13 cellular contexts compared by ENCODE assay signal in genomic region chr14:75165586-75166391, GRCh38. TPM values are rescaled to one million over a fixed set of nuclear protein-coding genes. Genes with fewer than 3 reads are reported as not detected.
DNase-seq lines count a peak whose midpoint lies in the region; ATAC-seq and TF ChIP-seq lines count a peak whose summit lies in the region.
"Had no signal": no experiment of that assay in that cellular context is flagged by ENCODE, and none has a peak within 500 bp of the region (broad histone marks: within the 10 kb centered on the region; RNA-seq: fewer than 3 reads in every experiment).

No MANE protein-coding gene starts in this region.

- peaks cover 6% of the 10 kb centered on the region for H3K9me3 Mint-ChIP-seq in glutamatergic neuron (ENCODE audit: unreplicated experiment)
- H3K9me3 Mint-ChIP-seq: activated T-cell treated with anti-CD3 and anti-CD28 coated beads, Interleukin-2, amount 50 U/mL, for 72 hours; stimulated activated effector memory CD8-positive, alpha-beta T cell treated with anti-CD3 and anti-CD28 coated beads, Interleukin-12 subunit alpha, Interleukin-12 subunit beta, amount 100 ng/mL, for 72 hours had no signal

- H3K4me3 Mint-ChIP-seq in glutamatergic neuron (ENCODE audit: unreplicated experiment), result peak overlapping the region; percentile 49
- H3K4me3 Mint-ChIP-seq: activated T-cell treated with anti-CD3 and anti-CD28 coated beads, Interleukin-2, amount 50 U/mL, for 72 hours; stimulated activated effector memory CD8-positive, alpha-beta T cell treated with anti-CD3 and anti-CD28 coated beads, Interleukin-12 subunit alpha, Interleukin-12 subunit beta, amount 100 ng/mL, for 72 hours had no signal

- H3K9me3 ChIP-seq in vagina, result no peaks in the 10 kb centered on the region

- peak overlapping the region; percentile 25 for H3K27ac ChIP-seq in vagina

- H3K27me3 ChIP-seq in vagina, result no peaks in the 10 kb centered on the region

- H3K4me3 ChIP-seq in vagina, result no peak overlapping the region

- H3K27ac Mint-ChIP-seq in glutamatergic neuron (ENCODE audit: unreplicated experiment), result peak overlapping the region; percentile 89
- H3K27ac Mint-ChIP-seq: activated T-cell treated with anti-CD3 and anti-CD28 coated beads, Interleukin-2, amount 50 U/mL, for 72 hours; stimulated activated effector memory CD8-positive, alpha-beta T cell treated with anti-CD3 and anti-CD28 coated beads, Interleukin-12 subunit alpha, Interleukin-12 subunit beta, amount 100 ng/mL, for 72 hours had no signal

- TF ChIP-seq POLR2A in vagina (IDR thresholded peaks at IDR 0.05), result no peak

- ATAC-seq in Right ventricle myocardium inferior (peak; percentile 29), HG02840 (IDR thresholded peaks at IDR 0.05; ENCODE audit: low FRiP score, unreplicated experiment) (no peak), HG03039 (IDR thresholded peaks at IDR 0.05; ENCODE audit: unreplicated experiment) (no peak)
- ATAC-seq: activated T-cell treated with anti-CD3 and anti-CD28 coated beads, Interleukin-2, amount 50 U/mL, for 72 hours; stimulated activated effector memory CD8-positive, alpha-beta T cell treated with anti-CD3 and anti-CD28 coated beads, Interleukin-12 subunit alpha, Interleukin-12 subunit beta, amount 100 ng/mL, for 72 hours had no signal

- no peaks in the 10 kb centered on the region for H3K36me3 ChIP-seq in vagina

- TF ChIP-seq CTCF in glutamatergic neuron (IDR thresholded peaks at IDR 0.05; ENCODE audit: partially characterized antibody, unreplicated experiment) (no peak), vagina (IDR thresholded peaks at IDR 0.05) (no peak)

- H3K4me1 ChIP-seq in vagina, result peaks cover 68% of the 10 kb centered on the region

- no peak for DNase-seq in Right ventricle myocardium inferior (ENCODE audit: missing footprints)
- DNase-seq in cardiac septum (ENCODE audit: low spot score), result no peak
- DNase-seq in glutamatergic neuron, result peak; percentile 63
- peak; percentile 59 for DNase-seq in occipital lobe (lab: John Stamatoyannopoulos, UW)
- no peak for DNase-seq in vagina (ENCODE audit: extremely low spot score in 2 of 2)
- no peak for DNase-seq in CD1c-positive myeloid dendritic cell (ENCODE audit: extremely low spot score)
- DNase-seq: activated T-cell treated with anti-CD3 and anti-CD28 coated beads, Interleukin-2, amount 50 U/mL, for 72 hours; DMS79 treated with DMSO at 0.1 percent for 48 hours; NCI-H1092; NCI-H524 had no signal

- peaks cover 24% of the 10 kb centered on the region for H3K4me1 Mint-ChIP-seq in glutamatergic neuron (ENCODE audit: low read depth, unreplicated experiment)

- H3K36me3 Mint-ChIP-seq in glutamatergic neuron (ENCODE audit: unreplicated experiment), result no peaks in the 10 kb centered on the region

- H3K27me3 Mint-ChIP-seq in glutamatergic neuron (ENCODE audit: unreplicated experiment), result peaks cover 4% of the 10 kb centered on the region

- intact Hi-C loops in Right ventricle myocardium inferior (cut with DNase I), result no loop called here
- intact Hi-C loops in cardiac septum (cut with DNase I), result no loop called here
- intact Hi-C loops in vagina (cut with DNase I), result no loop called here

RNA-seq across cellular contexts. Expression of gene TMED10, which starts 10.6 kb away (rescaled TPM):
- total RNA-seq in Right ventricle myocardium inferior, result 280 TPM
- 283 TPM for total RNA-seq in cardiac septum
- total RNA-seq in glutamatergic neuron (ENCODE audit: unreplicated experiment), result 124 TPM
- total RNA-seq in occipital lobe, result 135 TPM
- 249 TPM for total RNA-seq in vagina

RNA-seq across cellular contexts. Expression of gene NEK9, which starts 38.9 kb away (rescaled TPM):
- total RNA-seq in Right ventricle myocardium inferior (102 TPM), cardiac septum (115 TPM), glutamatergic neuron (ENCODE audit: unreplicated experiment) (50.7 TPM), occipital lobe (37.7 TPM), vagina (58.4 TPM)

Comparison
In these comparisons a context has a peak if more than half of its experiments do, and no peak if none do; other contexts are left out.
1. DNase-seq: peak in glutamatergic neuron (single experiment) and occipital lobe (single experiment); none in Right ventricle myocardium inferior (single experiment), cardiac septum (single experiment), vagina (0 of 2) and CD1c-positive myeloid dendritic cell (single experiment).